23 cellular contexts compared by ENCODE assay signal in genomic region chr11:62132188-62132587, GRCh38. TPM values are rescaled to one million over a fixed set of nuclear protein-coding genes. Genes with fewer than 3 reads are reported as not detected.
DNase-seq lines count a peak whose midpoint lies in the region; ATAC-seq and TF ChIP-seq lines count a peak whose summit lies in the region.
"Had no signal": no experiment of that assay in that cellular context is flagged by ENCODE, and none has a peak within 500 bp of the region (broad histone marks: within the 10 kb centered on the region; RNA-seq: fewer than 3 reads in every experiment).

No MANE protein-coding gene starts in this region.

- 90% methylated on average over 4 of the region's 6 CpGs for WGBS in SK-N-SH (ENCODE audit: low lambda C conversion rate)

- TF ChIP-seq CTCF in SK-N-SH (IDR thresholded peaks at IDR 0.05) (no peak), RWPE2 (IDR thresholded peaks at IDR 0.05; ENCODE audit: poor library complexity, severe bottlenecking) (no peak)

- H3K4me2 ChIP-seq in SK-N-SH = no peak overlapping the region
- H3K4me2 ChIP-seq: BLaER1 treated with 17β-estradiol and CSF1 and Interleukin-3, amounts not matched to agents 10 nM and 100 nM had no signal

- peaks cover 99% of the 10 kb centered on the region for H3K79me2 ChIP-seq in SK-N-SH (ENCODE audit: insufficient read depth)

- no peaks in the 10 kb centered on the region for H3K9me3 ChIP-seq in SK-N-SH
- H3K9me3 ChIP-seq in CD4-positive, CD25-positive, alpha-beta regulatory T cell (ENCODE audit: control insufficient read depth in 2 of 2, low read length in 2 of 2) = no peaks in the 10 kb centered on the region
- H3K9me3 ChIP-seq in RWPE2 (ENCODE audit: severe bottlenecking) = no peaks in the 10 kb centered on the region
- H3K9me3 ChIP-seq: BLaER1 treated with 17β-estradiol and CSF1 and Interleukin-3, amounts not matched to agents 10 nM and 100 nM; psoas muscle; thoracic aorta had no signal

- POLR2A ChIA-PET in SK-N-SH (lab: Yijun Ruan, JAX) = no interaction called here

- no peaks in the 10 kb centered on the region for H3K9me2 ChIP-seq in SK-N-SH

- peaks cover 37% of the 10 kb centered on the region for H3K36me3 Mint-ChIP-seq in CD4-positive, CD25-positive, alpha-beta regulatory T cell
- H3K36me3 Mint-ChIP-seq in memory B cell = peaks cover 23% of the 10 kb centered on the region
- H3K36me3 Mint-ChIP-seq in activated T-cell treated with anti-CD3 and anti-CD28 coated beads, Interleukin-2, amount 50 U/mL, for 4 hours (ENCODE audit: insufficient read depth) = peaks cover 27% of the 10 kb centered on the region
- H3K36me3 Mint-ChIP-seq: natural killer cell treated with Interleukin-12 subunit alpha and Interleukin-12 subunit beta and Interleukin-15 and Interleukin-18, amount 100 ng/mL, for 72 hours had no signal

- CTCF ChIA-PET in SK-N-SH (lab: Yijun Ruan, JAX) = interaction anchor here (0.9 to 1.5 kb wide), 2 partner anchors 11 to 13 kb away, joined by 3 read pairs; no protein-coding TSS in a partner anchor

- H3K27ac Mint-ChIP-seq in CD4-positive, CD25-positive, alpha-beta regulatory T cell = peak overlapping the region in 2 of 3 donors; percentile 56 to 65
- H3K27ac Mint-ChIP-seq in memory B cell = peak overlapping the region; percentile 20
- H3K27ac Mint-ChIP-seq: activated naive CD8-positive, alpha-beta T cell treated with anti-CD3 and anti-CD28 coated beads for 36 hours had no signal

- no peak overlapping the region for H2AFZ ChIP-seq in SK-N-SH (ENCODE audit: low read depth)

- no peaks in the 10 kb centered on the region for H3K27me3 Mint-ChIP-seq in CD4-positive, CD25-positive, alpha-beta regulatory T cell
- no peaks in the 10 kb centered on the region for H3K27me3 Mint-ChIP-seq in memory B cell
- no peaks in the 10 kb centered on the region for H3K27me3 Mint-ChIP-seq in activated T-cell treated with anti-CD3 and anti-CD28 coated beads, Interleukin-2, amount 50 U/mL, for 4 hours (ENCODE audit: low read depth)
- H3K27me3 Mint-ChIP-seq: activated naive CD8-positive, alpha-beta T cell treated with anti-CD3 and anti-CD28 coated beads for 36 hours; brain; natural killer cell treated with Interleukin-12 subunit alpha and Interleukin-12 subunit beta and Interleukin-15 and Interleukin-18, amount 100 ng/mL, for 72 hours had no signal

- H3K27ac ChIP-seq in SK-N-SH (ENCODE audit: low read depth in 2 of 2, low read length in 1 of 2) (no peak overlapping the region), RWPE2 (ENCODE audit: poor library complexity, severe bottlenecking) (no peak overlapping the region)
- H3K27ac ChIP-seq in CD4-positive, CD25-positive, alpha-beta regulatory T cell (ENCODE audit: insufficient read depth, low read length, poor library complexity, severe bottlenecking) = no peak overlapping the region
- H3K27ac ChIP-seq: 22Rv1; BLaER1 treated with 17β-estradiol and CSF1 and Interleukin-3, amounts not matched to agents 10 nM and 100 nM; psoas muscle; thoracic aorta had no signal

- peak; percentile 9 for DNase-seq in SK-N-SH
- no peak for DNase-seq in CD4-positive, CD25-positive, alpha-beta regulatory T cell
- DNase-seq in RWPE2 (ENCODE audit: low spot score) = no peak
- no peak for DNase-seq in memory B cell (ENCODE audit: low spot score in 2 of 2)
- no peak for DNase-seq in NCI-H146 treated with DMSO at 0.1 percent for 48 hours (lab: John Stamatoyannopoulos, UW; ENCODE audit: unreplicated experiment)
- no peak for DNase-seq in activated T-cell treated with anti-CD3 and anti-CD28 coated beads, Interleukin-2, amount 50 U/mL, for 4 hours
- DNase-seq: activated naive CD8-positive, alpha-beta T cell treated with anti-CD3 and anti-CD28 coated beads for 36 hours; DMS 273 treated with DMSO at 0.1 percent for 48 hours; GOT3; KG1; NCI-H2171; psoas muscle; RPMI8226; T-helper 1 cell had no signal

- peaks cover 3% of the 10 kb centered on the region for H3F3A ChIP-seq in SK-N-SH (replicated peaks; ENCODE audit: insufficient read depth)

- no peak overlapping the region for H3K9ac ChIP-seq in SK-N-SH
- H3K9ac ChIP-seq: BLaER1 treated with 17β-estradiol and CSF1 and Interleukin-3, amounts not matched to agents 10 nM and 100 nM had no signal

- H3K9me3 Mint-ChIP-seq in CD4-positive, CD25-positive, alpha-beta regulatory T cell = no peaks in the 10 kb centered on the region
- H3K9me3 Mint-ChIP-seq in memory B cell = no peaks in the 10 kb centered on the region
- no peaks in the 10 kb centered on the region for H3K9me3 Mint-ChIP-seq in activated T-cell treated with anti-CD3 and anti-CD28 coated beads, Interleukin-2, amount 50 U/mL, for 4 hours
- H3K9me3 Mint-ChIP-seq: activated naive CD8-positive, alpha-beta T cell treated with anti-CD3 and anti-CD28 coated beads for 36 hours; brain; natural killer cell treated with Interleukin-12 subunit alpha and Interleukin-12 subunit beta and Interleukin-15 and Interleukin-18, amount 100 ng/mL, for 72 hours had no signal

- H3K4me1 Mint-ChIP-seq in CD4-positive, CD25-positive, alpha-beta regulatory T cell = peaks cover 8 to 40% (median 28%) of the 10 kb centered on the region in 4 donors
- peaks cover 7% of the 10 kb centered on the region for H3K4me1 Mint-ChIP-seq in memory B cell
- H3K4me1 Mint-ChIP-seq in activated T-cell treated with anti-CD3 and anti-CD28 coated beads, Interleukin-2, amount 50 U/mL, for 4 hours (ENCODE audit: low read depth) = peaks cover 14% of the 10 kb centered on the region
- H3K4me1 Mint-ChIP-seq: brain had no signal

- no peak overlapping the region for H3K4me3 Mint-ChIP-seq in CD4-positive, CD25-positive, alpha-beta regulatory T cell
- no peak overlapping the region for H3K4me3 Mint-ChIP-seq in memory B cell
- H3K4me3 Mint-ChIP-seq in activated T-cell treated with anti-CD3 and anti-CD28 coated beads, Interleukin-2, amount 50 U/mL, for 4 hours = no peak overlapping the region
- H3K4me3 Mint-ChIP-seq: activated naive CD8-positive, alpha-beta T cell treated with anti-CD3 and anti-CD28 coated beads for 36 hours; brain; natural killer cell treated with Interleukin-12 subunit alpha and Interleukin-12 subunit beta and Interleukin-15 and Interleukin-18, amount 100 ng/mL, for 72 hours had no signal

- no peaks in the 10 kb centered on the region; a peak in 1 of 4 replicates for H3K4me1 ChIP-seq in SK-N-SH (ENCODE audit: control insufficient read depth in 1 of 2, insufficient read depth in 2 of 2, low read depth in 1 of 2, low read length in 1 of 2)
- H3K4me1 ChIP-seq in CD4-positive, CD25-positive, alpha-beta regulatory T cell (ENCODE audit: control insufficient read depth, insufficient read depth, low read length, poor library complexity, severe bottlenecking) = peaks cover 5% of the 10 kb centered on the region
- H3K4me1 ChIP-seq in RWPE2 (ENCODE audit: insufficient read depth, poor library complexity, severe bottlenecking) = peaks cover 5% of the 10 kb centered on the region
- H3K4me1 ChIP-seq: psoas muscle had no signal

- no peaks in the 10 kb centered on the region for H3K27me3 ChIP-seq in SK-N-SH (ENCODE audit: insufficient read depth)
- no peaks in the 10 kb centered on the region for H3K27me3 ChIP-seq in CD4-positive, CD25-positive, alpha-beta regulatory T cell (ENCODE audit: control insufficient read depth, insufficient read depth, low read length)
- no peaks in the 10 kb centered on the region for H3K27me3 ChIP-seq in RWPE2 (ENCODE audit: insufficient read depth, poor library complexity, severe bottlenecking)
- H3K27me3 ChIP-seq: BLaER1 treated with 17β-estradiol and CSF1 and Interleukin-3, amounts not matched to agents 10 nM and 100 nM had no signal

- peaks cover 31% of the 10 kb centered on the region; the same call in 1 of the 2 replicates for H4K20me1 ChIP-seq in SK-N-SH (ENCODE audit: insufficient read depth)

- ATAC-seq in SK-N-SH treated with all-trans-retinoic acid at 6 μM for 48 hours (no peak), RWPE2 (ENCODE audit: low read depth) (peak; percentile 85), memory B cell (ENCODE audit: low read depth) (no peak), GM21390 (IDR thresholded peaks at IDR 0.05; ENCODE audit: unreplicated experiment) (no peak)
- ATAC-seq in CD4-positive, CD25-positive, alpha-beta regulatory T cell (ENCODE audit: low read depth in 2 of 2) = no peak
- no peak for ATAC-seq in activated T-cell treated with anti-CD3 and anti-CD28 coated beads, Interleukin-2, amount 50 U/mL, for 4 hours
- ATAC-seq: natural killer cell treated with Interleukin-12 subunit alpha and Interleukin-12 subunit beta and Interleukin-15 and Interleukin-18, amount 100 ng/mL, for 72 hours had no signal

- TF ChIP-seq EP300 in SK-N-SH (IDR thresholded peaks at IDR 0.05; ENCODE audit: borderline replicate concordance in 1 of 2, low read depth in 1 of 2, low read length in 1 of 2) = no peak

- no peak for TF ChIP-seq RAD21 in SK-N-SH (IDR thresholded peaks at IDR 0.05; ENCODE audit: low read length)

- H3K4me3 ChIP-seq in SK-N-SH (ENCODE audit: low read depth in 2 of 2, low read length in 1 of 2) = no peak overlapping the region
- no peak overlapping the region for H3K4me3 ChIP-seq in CD4-positive, CD25-positive, alpha-beta regulatory T cell (ENCODE audit: low read depth, low read length)
- no peak overlapping the region for H3K4me3 ChIP-seq in RWPE2 (ENCODE audit: severe bottlenecking)
- H3K4me3 ChIP-seq: BLaER1 treated with 17β-estradiol and CSF1 and Interleukin-3, amounts not matched to agents 10 nM and 100 nM; psoas muscle; thoracic aorta had no signal

- H3K36me3 ChIP-seq in SK-N-SH (replicated peaks in 1 of 2; ENCODE audit: control insufficient read depth in 1 of 2, insufficient read depth in 2 of 2, low read length in 1 of 2) (peaks cover 14 to 38% of the 10 kb centered on the region in 2 experiments), RWPE2 (ENCODE audit: low read depth) (peaks cover 80% of the 10 kb centered on the region)
- peaks cover 28% of the 10 kb centered on the region for H3K36me3 ChIP-seq in CD4-positive, CD25-positive, alpha-beta regulatory T cell (ENCODE audit: control insufficient read depth, insufficient read depth, low read length)

TF ChIP-seq in SK-N-SH, 30 proteins besides CTCF, POLR2A, EP300 and RAD21 (continues in another document):
- TF ChIP-seq RCOR1 (IDR thresholded peaks at IDR 0.05; ENCODE audit: low read length) = no peak

TF ChIP-seq in SK-N-SH treated with all-trans-retinoic acid at 6 μM for 48 hours, 23 proteins besides CTCF, POLR2A, EP300 and RAD21 (continues in another document):
- no peak for TF ChIP-seq CSDC2 (CRISPR knock-in tag; IDR thresholded peaks at IDR 0.05)
- TF ChIP-seq ZNF70 (CRISPR knock-in tag; IDR thresholded peaks at IDR 0.05) = no peak

RNA-seq across cellular contexts. Expression of gene INCENP, which starts 8.4 kb away (rescaled TPM):
- 14.5 and 20.1 TPM in 2 replicates for polyA plus RNA-seq in SK-N-SH (2012; rRNA removed)
- 9.8 and 12.8 TPM in 2 replicates for polyA plus RNA-seq in SK-N-SH (2012; cell fraction: cytosol; rRNA removed)
- 26.7 and 32.6 TPM in 2 replicates for polyA plus RNA-seq in SK-N-SH (2012; cell fraction: nucleus; rRNA removed)
- total RNA-seq in CD4-positive, CD25-positive, alpha-beta regulatory T cell = 36.6 TPM
- polyA plus RNA-seq in CD4-positive, CD25-positive, alpha-beta regulatory T cell = 1 to 10 TPM; 1.0 to 3.9 (median 2.3) TPM
- total RNA-seq in activated T-cell treated with anti-CD3 and anti-CD28 coated beads, Interleukin-2, amount 50 U/mL, for 4 hours = 10 to 100 TPM; 29.9 to 36.3 (median 32.8) TPM

RNA-seq across cellular contexts. Expression of gene SCGB1D1, which starts 57.8 kb away (rescaled TPM):
- not detected in 2 replicates for polyA plus RNA-seq in SK-N-SH (2012; rRNA removed)
- polyA plus RNA-seq in SK-N-SH (2012; cell fraction: cytosol; rRNA removed) = not detected in 2 replicates
- polyA plus RNA-seq in SK-N-SH (2012; cell fraction: nucleus; rRNA removed) = not detected in 2 replicates
- not detected for total RNA-seq in CD4-positive, CD25-positive, alpha-beta regulatory T cell
- not detected for polyA plus RNA-seq in CD4-positive, CD25-positive, alpha-beta regulatory T cell
- total RNA-seq in activated T-cell treated with anti-CD3 and anti-CD28 coated beads, Interleukin-2, amount 50 U/mL, for 4 hours = not detected
- total RNA-seq: activated naive CD8-positive, alpha-beta T cell treated with anti-CD3 and anti-CD28 coated beads for 36 hours; dermis microvascular lymphatic vessel endothelial cell; lung microvascular endothelial cell; natural killer cell treated with Interleukin-12 subunit alpha and Interleukin-12 subunit beta and Interleukin-15 and Interleukin-18, amount 100 ng/mL, for 72 hours; psoas muscle; thoracic aorta had no signal
- polyA plus RNA-seq: psoas muscle had no signal
